In the genomic region with DNA sequence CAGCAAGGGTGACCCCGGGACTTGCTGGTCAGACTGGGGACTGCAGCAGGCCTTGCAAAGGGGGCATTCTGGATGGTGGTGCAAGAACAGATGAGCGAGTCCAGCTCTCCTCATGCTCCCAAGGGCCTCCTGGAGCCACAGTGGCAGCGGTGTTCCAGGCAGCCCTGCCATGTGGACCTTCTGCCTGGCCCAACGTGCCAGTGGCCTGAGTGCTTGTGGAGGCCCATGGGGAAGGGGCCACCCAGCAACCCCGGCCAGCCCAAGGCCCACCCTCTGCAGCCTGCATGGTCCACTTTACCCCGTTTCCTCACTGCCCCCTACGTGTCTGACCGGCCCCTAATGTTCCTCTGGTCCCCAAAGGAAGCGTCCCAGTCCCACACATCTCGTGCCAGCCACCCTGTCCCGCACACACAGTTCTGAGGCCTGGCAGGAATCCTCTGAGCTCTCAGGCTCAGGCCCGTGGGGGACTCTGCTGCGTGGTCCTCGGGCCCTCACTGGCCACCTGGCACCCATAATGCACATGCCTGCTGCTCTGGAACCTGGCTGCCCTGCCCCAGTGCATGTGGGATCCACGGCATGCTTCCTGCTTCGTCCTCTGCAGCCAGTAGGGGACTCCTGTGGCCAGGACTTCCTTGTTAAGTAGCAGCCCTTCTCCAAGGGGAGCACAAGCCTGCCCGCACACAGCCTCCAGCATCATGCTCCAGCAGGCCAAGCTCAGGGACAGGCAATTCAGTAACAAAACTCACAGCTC, we compare ENCODE assay signal across 14 cellular contexts.
DNase-seq lines count a peak whose midpoint lies in the region; ATAC-seq and TF ChIP-seq lines count a peak whose summit lies in the region.
"Had no signal": no experiment of that assay in that cellular context is flagged by ENCODE, and none has a peak within 500 bp of the region (broad histone marks: within the 10 kb centered on the region; RNA-seq: fewer than 3 reads in every experiment).

No MANE protein-coding gene starts in this region.

- BruUV-seq in Panc1 (replicated peaks; lab: Mats Ljungman, UMichigan), result TSS peak; percentile 57

- ATAC-seq in Panc1 (peak; percentile 56), sciatic nerve (peak; percentile 21)

- H3K4me3 ChIP-seq in Panc1 (ENCODE audit: low read depth in 2 of 2, low read length in 2 of 2) (no peak overlapping the region), fibroblast of villous mesenchyme (ENCODE audit: low read depth, low read length) (no peak overlapping the region)
- H3K4me3 ChIP-seq: HAP-1, ovary, stomach had no signal

- H3K27ac ChIP-seq in Panc1 (ENCODE audit: low read length), result no peak overlapping the region
- H3K27ac ChIP-seq: ovary, stomach had no signal

- DNase-seq in activated CD8-positive, alpha-beta memory T cell treated with anti-CD3 and anti-CD28 coated beads, Interleukin-2, amount 50 U/mL, for 48 hours, result peak; percentile 48
- DNase-seq in activated CD8-positive, alpha-beta memory T cell treated with anti-CD3 and anti-CD28 coated beads for 24 hours, result no peak
- DNase-seq in Panc1 (ENCODE audit: low read depth, low spot score), result no peak
- DNase-seq in fibroblast of villous mesenchyme (ENCODE audit: low read depth), result peak; percentile 8
- peak; percentile 47 for DNase-seq in sciatic nerve (ENCODE audit: low spot score)
- no peak for DNase-seq in GM03348 (ENCODE audit: low spot score)
- DNase-seq in NOMO-1 treated with dmso at 0.1 percent for 144 hours (lab: John Stamatoyannopoulos, UW; ENCODE audit: unreplicated experiment), result no peak
- no peak for DNase-seq in NCI-H2171 treated with DMSO at 0.1 percent for 48 hours (lab: John Stamatoyannopoulos, UW)
- DNase-seq: anterior cingulate cortex; kidney glomerular epithelial cell; stimulated activated CD4-positive, alpha-beta T cell treated with anti-CD3 and anti-CD28 coated beads, Interleukin-2, amount 100 ng/mL, for 24 hours; stomach had no signal

- CTCF ChIA-PET in Panc1 (lab: Charles Lee), result no interaction called here

- no peaks in the 10 kb centered on the region for H3K36me3 ChIP-seq in Panc1 (ENCODE audit: control insufficient read depth, insufficient read depth, low read length)
- H3K36me3 ChIP-seq: ovary had no signal

- H3K4me1 ChIP-seq in Panc1 (ENCODE audit: control insufficient read depth, insufficient read depth, low read length), result no peaks in the 10 kb centered on the region
- H3K4me1 ChIP-seq: HAP-1 had no signal

- no peaks in the 10 kb centered on the region for H3K9me3 ChIP-seq in Panc1 (ENCODE audit: control insufficient read depth, insufficient read depth, low read depth, low read length)
- H3K9me3 ChIP-seq: HAP-1, ovary, stomach had no signal

- POLR2A ChIA-PET in Panc1 (lab: Charles Lee), result interaction anchor here (0.6 kb wide), 1 partner anchor 80 kb away, joined by 4 read pairs; no protein-coding TSS in a partner anchor

- no peaks in the 10 kb centered on the region for H3K27me3 ChIP-seq in Panc1 (ENCODE audit: control insufficient read depth, insufficient read depth, low read length)
- H3K27me3 ChIP-seq: ovary, stomach had no signal

- TF ChIP-seq CTCF in Panc1 (IDR thresholded peaks at IDR 0.05), result no peak; the same call in 1 of the 2 replicates
- TF ChIP-seq CTCF in fibroblast of villous mesenchyme (IDR thresholded peaks at IDR 0.05; ENCODE audit: insufficient read depth, low read depth, low read length), result peak; percentile 17

- in situ Hi-C loops in Panc1 (cut with HindIII; ENCODE audit: low pct_unique_long_range_greater_than_20kb, low sequenced_read_pairs), result no loop called here

- intact Hi-C loops in Panc1 (cut with micrococcal nuclease; ENCODE audit: unreplicated experiment), result no loop called here
- intact Hi-C loops in sciatic nerve (cut with DNase I), result no loop called here

Comparison
In these comparisons a context has a peak if more than half of its experiments do, and no peak if none do; other contexts are left out.
1. DNase-seq: peak in activated CD8-positive, alpha-beta memory T cell treated with anti-CD3 and anti-CD28 coated beads, Interleukin-2, amount 50 U/mL, for 48 hours (single experiment), fibroblast of villous mesenchyme (single experiment) and sciatic nerve (single experiment); none in activated CD8-positive, alpha-beta memory T cell treated with anti-CD3 and anti-CD28 coated beads for 24 hours (single experiment), Panc1 (single experiment), GM03348 (single experiment), NOMO-1 treated with dmso at 0.1 percent for 144 hours (single experiment) and NCI-H2171 treated with DMSO at 0.1 percent for 48 hours (single experiment).